ENCODE assay signal across 19 cellular contexts in the genomic region with DNA sequence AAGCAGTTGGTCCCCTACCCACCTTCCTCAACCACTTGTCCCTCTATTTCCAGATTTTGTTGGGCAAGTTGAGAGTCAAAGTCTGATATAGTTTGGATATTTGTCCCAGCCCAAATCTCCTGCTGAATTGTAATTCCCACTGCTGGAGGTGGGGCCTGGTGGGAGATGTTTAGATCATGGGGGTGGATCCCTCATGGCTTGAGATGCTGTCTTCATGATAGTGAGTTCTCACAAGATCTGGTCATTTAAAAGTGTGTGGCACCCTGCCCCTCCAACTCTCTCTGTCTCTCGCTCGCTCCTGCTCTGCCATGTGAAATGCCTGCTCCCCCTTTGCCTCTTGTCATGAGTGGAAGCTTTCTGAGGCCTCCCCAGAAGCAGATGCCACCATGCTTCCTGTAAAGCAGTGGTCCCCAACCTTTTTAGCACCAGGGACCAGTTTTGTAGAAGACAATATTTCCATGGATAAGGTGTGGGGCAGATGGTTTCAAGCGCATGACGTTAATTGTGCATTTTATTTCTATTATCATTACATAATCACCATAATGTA.
"Had no signal": no experiment of that assay in that cellular context is flagged by ENCODE, and none has a peak within 500 bp of the region (broad histone marks: within the 10 kb centered on the region; RNA-seq: fewer than 3 reads in every experiment).

No MANE protein-coding gene starts in this region.

- DNase-seq: KBM-7, MM.1S, NCI-H1092 treated with DMSO at 0.1 percent for 48 hours, NCI-H1436, NCI-H187, NCI-H2029, NCI-H2081 treated with DMSO at 0.1 percent for 48 hours, NCI-H2171, NCI-H226, NCI-H446, NCI-H510A, NCI-H524 treated with DMSO at 0.1 percent for 48 hours, NCI-H69, NCI-H774, Right ventricle myocardium superior, RPMI8226, SIG-M5 had no signal

- H3K9me3 ChIP-seq: SJSA1 had no signal

- H3K36me3 ChIP-seq: SJSA1 had no signal

- H3K27me3 ChIP-seq: SJSA1 had no signal

- H3K4me3 ChIP-seq: SJSA1, SK-N-MC had no signal

- H3K27ac ChIP-seq: SJSA1, SK-N-MC had no signal

- H3K4me1 ChIP-seq: SJSA1 had no signal
